In genomic region chr1:226602186-226603029, GRCh38 we compare ENCODE assay signal across 1 cellular context.
TF ChIP-seq lines count a peak whose summit lies in the region.

No MANE protein-coding gene starts in this region.

TF ChIP-seq in liver, 16 proteins besides CTCF, POLR2A, EP300 and RAD21 (continued from another document):
- no peak for TF ChIP-seq REST (IDR thresholded peaks at IDR 0.05)
